Comparison of ENCODE assay signal across 3 cellular contexts in genomic region chr1:58778593-58778992, GRCh38.
A peak's percentile ranks its signal among the peaks of the same experiment; 100 is the strongest.
TF ChIP-seq lines count a peak whose summit lies in the region.

No MANE protein-coding gene starts in this region.

TF ChIP-seq in HEK293, 187 proteins besides CTCF, POLR2A, EP300 and RAD21:
- TF ChIP-seq ZBTB21 (tag by site-specific recombination; IDR thresholded peaks at IDR 0.05) = no peak
- no peak for TF ChIP-seq ZSCAN5A (tag by site-specific recombination; IDR thresholded peaks at IDR 0.05)
- TF ChIP-seq, protein P1, sequence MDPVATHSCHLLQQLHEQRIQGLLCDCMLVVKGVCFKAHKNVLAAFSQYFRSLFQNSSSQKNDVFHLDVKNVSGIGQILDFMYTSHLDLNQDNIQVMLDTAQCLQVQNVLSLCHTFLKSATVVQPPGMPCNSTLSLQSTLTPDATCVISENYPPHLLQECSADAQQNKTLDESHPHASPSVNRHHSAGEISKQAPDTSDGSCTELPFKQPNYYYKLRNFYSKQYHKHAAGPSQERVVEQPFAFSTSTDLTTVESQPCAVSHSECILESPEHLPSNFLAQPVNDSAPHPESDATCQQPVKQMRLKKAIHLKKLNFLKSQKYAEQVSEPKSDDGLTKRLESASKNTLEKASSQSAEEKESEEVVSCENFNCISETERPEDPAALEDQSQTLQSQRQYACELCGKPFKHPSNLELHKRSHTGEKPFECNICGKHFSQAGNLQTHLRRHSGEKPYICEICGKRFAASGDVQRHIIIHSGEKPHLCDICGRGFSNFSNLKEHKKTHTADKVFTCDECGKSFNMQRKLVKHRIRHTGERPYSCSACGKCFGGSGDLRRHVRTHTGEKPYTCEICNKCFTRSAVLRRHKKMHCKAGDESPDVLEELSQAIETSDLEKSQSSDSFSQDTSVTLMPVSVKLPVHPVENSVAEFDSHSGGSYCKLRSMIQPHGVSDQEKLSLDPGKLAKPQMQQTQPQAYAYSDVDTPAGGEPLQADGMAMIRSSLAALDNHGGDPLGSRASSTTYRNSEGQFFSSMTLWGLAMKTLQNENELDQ (tag by site-specific recombination; IDR thresholded peaks at IDR 0.05; ENCODE audit: low read depth) = no peak
- no peak for TF ChIP-seq ZNF391 (tag by site-specific recombination; IDR thresholded peaks at IDR 0.05; ENCODE audit: borderline replicate concordance, low read depth)
- peak; percentile 86 for TF ChIP-seq ZNF664 (tag by site-specific recombination; IDR thresholded peaks at IDR 0.05)

TF ChIP-seq in IMR-90, 13 proteins besides CTCF, POLR2A, EP300 and RAD21:
- TF ChIP-seq MAZ (IDR thresholded peaks at IDR 0.05; ENCODE audit: borderline replicate concordance, low read depth, low read length) = no peak
- TF ChIP-seq CEBPB (IDR thresholded peaks at IDR 0.05; ENCODE audit: low read depth, low read length) = no peak
- TF ChIP-seq NFE2L2 (IDR thresholded peaks at IDR 0.05; ENCODE audit: low read depth, low read length) = no peak
- no peak for TF ChIP-seq MAFK (IDR thresholded peaks at IDR 0.05; ENCODE audit: low read depth, low read length)
- TF ChIP-seq SMC3 (IDR thresholded peaks at IDR 0.05; ENCODE audit: low read depth, low read length) = no peak
- TF ChIP-seq ELK1 (IDR thresholded peaks at IDR 0.05; ENCODE audit: borderline replicate concordance, low read depth, low read length) = no peak
- TF ChIP-seq RFX5 (IDR thresholded peaks at IDR 0.05; ENCODE audit: low read depth, low read length) = no peak
- no peak for TF ChIP-seq MXI1 (IDR thresholded peaks at IDR 0.05; ENCODE audit: borderline replicate concordance, low read depth, low read length)
- TF ChIP-seq CHD1 (IDR thresholded peaks at IDR 0.05; ENCODE audit: low read depth, low read length) = no peak
- no peak for TF ChIP-seq BHLHE40 (IDR thresholded peaks at IDR 0.05; ENCODE audit: low read depth, low read length)
- no peak for TF ChIP-seq RCOR1 (IDR thresholded peaks at IDR 0.05; ENCODE audit: insufficient replicate concordance, low read length)
- TF ChIP-seq, protein P2, sequence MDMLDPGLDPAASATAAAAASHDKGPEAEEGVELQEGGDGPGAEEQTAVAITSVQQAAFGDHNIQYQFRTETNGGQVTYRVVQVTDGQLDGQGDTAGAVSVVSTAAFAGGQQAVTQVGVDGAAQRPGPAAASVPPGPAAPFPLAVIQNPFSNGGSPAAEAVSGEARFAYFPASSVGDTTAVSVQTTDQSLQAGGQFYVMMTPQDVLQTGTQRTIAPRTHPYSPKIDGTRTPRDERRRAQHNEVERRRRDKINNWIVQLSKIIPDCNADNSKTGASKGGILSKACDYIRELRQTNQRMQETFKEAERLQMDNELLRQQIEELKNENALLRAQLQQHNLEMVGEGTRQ (IDR thresholded peaks at IDR 0.05; ENCODE audit: low read depth, low read length) = no peak
- no peak for TF ChIP-seq FOS (IDR thresholded peaks at IDR 0.05; ENCODE audit: low read depth, low read length)

TF ChIP-seq in K562, 482 proteins besides CTCF, POLR2A, EP300 and RAD21:
- TF ChIP-seq TAL1 (IDR thresholded peaks at IDR 0.05) = no peak
- TF ChIP-seq NCOR1 (IDR thresholded peaks at IDR 0.05) = no peak
- no peak for TF ChIP-seq E2F3 (CRISPR knock-in tag; IDR thresholded peaks at IDR 0.05)
- TF ChIP-seq, protein P3, sequence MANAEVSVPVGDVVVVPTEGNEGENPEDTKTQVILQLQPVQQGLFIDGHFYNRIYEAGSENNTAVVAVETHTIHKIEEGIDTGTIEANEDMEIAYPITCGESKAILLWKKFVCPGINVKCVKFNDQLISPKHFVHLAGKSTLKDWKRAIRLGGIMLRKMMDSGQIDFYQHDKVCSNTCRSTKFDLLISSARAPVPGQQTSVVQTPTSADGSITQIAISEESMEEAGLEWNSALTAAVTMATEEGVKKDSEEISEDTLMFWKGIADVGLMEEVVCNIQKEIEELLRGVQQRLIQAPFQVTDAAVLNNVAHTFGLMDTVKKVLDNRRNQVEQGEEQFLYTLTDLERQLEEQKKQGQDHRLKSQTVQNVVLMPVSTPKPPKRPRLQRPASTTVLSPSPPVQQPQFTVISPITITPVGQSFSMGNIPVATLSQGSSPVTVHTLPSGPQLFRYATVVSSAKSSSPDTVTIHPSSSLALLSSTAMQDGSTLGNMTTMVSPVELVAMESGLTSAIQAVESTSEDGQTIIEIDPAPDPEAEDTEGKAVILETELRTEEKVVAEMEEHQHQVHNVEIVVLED (CRISPR knock-in tag; IDR thresholded peaks at IDR 0.05) = no peak
- no peak for TF ChIP-seq CREM (IDR thresholded peaks at IDR 0.05; ENCODE audit: low read depth)
- TF ChIP-seq ZNF280A (IDR thresholded peaks at IDR 0.05; ENCODE audit: low read depth, partially characterized antibody) = no peak
- TF ChIP-seq RBM39 (optimal IDR thresholded peaks at IDR 0.05; ENCODE audit: low read depth, low read length) = no peak
- no peak for TF ChIP-seq RNF2 (IDR thresholded peaks at IDR 0.05)
- TF ChIP-seq ZNF165 (CRISPR knock-in tag; IDR thresholded peaks at IDR 0.05; ENCODE audit: borderline replicate concordance) = no peak
